Comparison of ENCODE assay signal across 1 cellular context in the genomic region with DNA sequence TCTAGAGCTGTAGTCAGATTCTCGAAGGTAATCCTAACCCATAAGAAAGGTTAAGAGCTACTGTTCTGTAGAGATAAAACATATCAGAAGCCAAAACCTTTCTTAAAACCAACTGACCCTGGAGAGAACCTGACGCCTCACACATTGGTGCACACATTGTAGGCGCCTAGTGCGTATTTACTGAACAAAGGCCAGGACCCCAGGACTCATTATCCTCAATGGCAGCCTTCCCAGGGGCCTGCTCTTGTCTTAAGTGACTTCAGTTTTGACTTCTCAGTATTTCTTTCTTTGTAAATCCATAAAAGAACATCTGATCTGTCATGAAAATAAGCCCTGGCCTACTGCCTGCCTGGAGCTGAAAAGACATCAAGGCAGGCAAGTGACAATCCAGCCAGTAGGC.
A peak's percentile ranks its signal among the peaks of the same experiment; 100 is the strongest.
TF ChIP-seq lines count a peak whose summit lies in the region.

No MANE protein-coding gene starts in this region.

TF ChIP-seq in H1, 55 proteins besides CTCF, POLR2A, EP300 and RAD21:
- no peak for TF ChIP-seq JUND (IDR thresholded peaks at IDR 0.05; ENCODE audit: low read length)
- TF ChIP-seq EZH2 (IDR thresholded peaks at IDR 0.05; ENCODE audit: low read depth, low read length, severe bottlenecking), result no peak
- TF ChIP-seq CREB1 (IDR thresholded peaks at IDR 0.05), result no peak
- no peak for TF ChIP-seq SUZ12 (IDR thresholded peaks at IDR 0.05; ENCODE audit: low read length)
- no peak for TF ChIP-seq SP1 (IDR thresholded peaks at IDR 0.05; ENCODE audit: low read depth, low read length)
- peak; percentile 84 for TF ChIP-seq NANOG (IDR thresholded peaks at IDR 0.05; ENCODE audit: insufficient read depth, low read depth, low read length, poor library complexity, severe bottlenecking)
- no peak for TF ChIP-seq EGR1 (IDR thresholded peaks at IDR 0.05; ENCODE audit: borderline replicate concordance, low read depth, low read length)
- TF ChIP-seq FOSL1 (IDR thresholded peaks at IDR 0.05; ENCODE audit: insufficient read depth, low read depth, low read length), result no peak
- no peak for TF ChIP-seq SP2 (IDR thresholded peaks at IDR 0.05; ENCODE audit: low read length)
